In the genomic region with DNA sequence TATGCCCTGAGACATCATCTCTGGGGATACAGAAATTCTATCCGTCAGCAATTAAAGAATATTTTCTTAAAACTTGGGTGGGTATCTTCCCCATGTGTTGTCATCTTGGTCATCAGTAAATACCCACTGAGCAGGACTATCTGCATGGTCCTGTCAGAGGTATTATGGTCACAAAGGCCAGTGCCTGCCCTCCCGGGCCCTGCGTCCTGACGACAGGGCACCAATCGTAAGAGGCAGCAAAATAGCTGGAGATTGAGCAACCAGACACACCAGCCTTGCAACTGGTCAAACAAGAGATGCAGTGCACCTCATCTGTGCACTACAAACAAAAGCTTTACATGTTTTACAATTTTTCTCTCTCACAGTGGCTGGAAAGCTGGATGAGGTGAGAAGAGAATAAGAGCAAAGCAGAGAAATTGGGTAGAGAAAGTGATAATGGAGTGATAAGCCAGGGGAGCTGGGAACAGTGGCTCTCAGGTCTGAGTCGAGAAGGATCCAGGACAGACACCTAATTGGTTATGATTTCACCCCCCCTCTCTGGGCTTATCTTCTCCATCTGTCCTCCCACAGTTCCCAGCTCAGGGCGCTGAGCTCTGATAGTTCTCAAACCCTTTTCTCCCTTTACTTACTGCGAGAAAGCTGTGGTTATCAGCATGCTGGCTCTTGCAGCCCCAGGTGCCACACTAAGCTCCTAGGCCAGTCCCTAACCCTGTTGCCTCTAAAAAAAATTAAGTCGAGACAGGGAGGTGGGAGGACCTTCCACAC, we compare ENCODE assay signal across 1 cellular context.
TF ChIP-seq lines count a peak whose summit lies in the region.

No MANE protein-coding gene starts in this region.

TF ChIP-seq in GM23338, 12 proteins besides CTCF, POLR2A, EP300 and RAD21 (continued from another document):
- TF ChIP-seq, protein P1, sequence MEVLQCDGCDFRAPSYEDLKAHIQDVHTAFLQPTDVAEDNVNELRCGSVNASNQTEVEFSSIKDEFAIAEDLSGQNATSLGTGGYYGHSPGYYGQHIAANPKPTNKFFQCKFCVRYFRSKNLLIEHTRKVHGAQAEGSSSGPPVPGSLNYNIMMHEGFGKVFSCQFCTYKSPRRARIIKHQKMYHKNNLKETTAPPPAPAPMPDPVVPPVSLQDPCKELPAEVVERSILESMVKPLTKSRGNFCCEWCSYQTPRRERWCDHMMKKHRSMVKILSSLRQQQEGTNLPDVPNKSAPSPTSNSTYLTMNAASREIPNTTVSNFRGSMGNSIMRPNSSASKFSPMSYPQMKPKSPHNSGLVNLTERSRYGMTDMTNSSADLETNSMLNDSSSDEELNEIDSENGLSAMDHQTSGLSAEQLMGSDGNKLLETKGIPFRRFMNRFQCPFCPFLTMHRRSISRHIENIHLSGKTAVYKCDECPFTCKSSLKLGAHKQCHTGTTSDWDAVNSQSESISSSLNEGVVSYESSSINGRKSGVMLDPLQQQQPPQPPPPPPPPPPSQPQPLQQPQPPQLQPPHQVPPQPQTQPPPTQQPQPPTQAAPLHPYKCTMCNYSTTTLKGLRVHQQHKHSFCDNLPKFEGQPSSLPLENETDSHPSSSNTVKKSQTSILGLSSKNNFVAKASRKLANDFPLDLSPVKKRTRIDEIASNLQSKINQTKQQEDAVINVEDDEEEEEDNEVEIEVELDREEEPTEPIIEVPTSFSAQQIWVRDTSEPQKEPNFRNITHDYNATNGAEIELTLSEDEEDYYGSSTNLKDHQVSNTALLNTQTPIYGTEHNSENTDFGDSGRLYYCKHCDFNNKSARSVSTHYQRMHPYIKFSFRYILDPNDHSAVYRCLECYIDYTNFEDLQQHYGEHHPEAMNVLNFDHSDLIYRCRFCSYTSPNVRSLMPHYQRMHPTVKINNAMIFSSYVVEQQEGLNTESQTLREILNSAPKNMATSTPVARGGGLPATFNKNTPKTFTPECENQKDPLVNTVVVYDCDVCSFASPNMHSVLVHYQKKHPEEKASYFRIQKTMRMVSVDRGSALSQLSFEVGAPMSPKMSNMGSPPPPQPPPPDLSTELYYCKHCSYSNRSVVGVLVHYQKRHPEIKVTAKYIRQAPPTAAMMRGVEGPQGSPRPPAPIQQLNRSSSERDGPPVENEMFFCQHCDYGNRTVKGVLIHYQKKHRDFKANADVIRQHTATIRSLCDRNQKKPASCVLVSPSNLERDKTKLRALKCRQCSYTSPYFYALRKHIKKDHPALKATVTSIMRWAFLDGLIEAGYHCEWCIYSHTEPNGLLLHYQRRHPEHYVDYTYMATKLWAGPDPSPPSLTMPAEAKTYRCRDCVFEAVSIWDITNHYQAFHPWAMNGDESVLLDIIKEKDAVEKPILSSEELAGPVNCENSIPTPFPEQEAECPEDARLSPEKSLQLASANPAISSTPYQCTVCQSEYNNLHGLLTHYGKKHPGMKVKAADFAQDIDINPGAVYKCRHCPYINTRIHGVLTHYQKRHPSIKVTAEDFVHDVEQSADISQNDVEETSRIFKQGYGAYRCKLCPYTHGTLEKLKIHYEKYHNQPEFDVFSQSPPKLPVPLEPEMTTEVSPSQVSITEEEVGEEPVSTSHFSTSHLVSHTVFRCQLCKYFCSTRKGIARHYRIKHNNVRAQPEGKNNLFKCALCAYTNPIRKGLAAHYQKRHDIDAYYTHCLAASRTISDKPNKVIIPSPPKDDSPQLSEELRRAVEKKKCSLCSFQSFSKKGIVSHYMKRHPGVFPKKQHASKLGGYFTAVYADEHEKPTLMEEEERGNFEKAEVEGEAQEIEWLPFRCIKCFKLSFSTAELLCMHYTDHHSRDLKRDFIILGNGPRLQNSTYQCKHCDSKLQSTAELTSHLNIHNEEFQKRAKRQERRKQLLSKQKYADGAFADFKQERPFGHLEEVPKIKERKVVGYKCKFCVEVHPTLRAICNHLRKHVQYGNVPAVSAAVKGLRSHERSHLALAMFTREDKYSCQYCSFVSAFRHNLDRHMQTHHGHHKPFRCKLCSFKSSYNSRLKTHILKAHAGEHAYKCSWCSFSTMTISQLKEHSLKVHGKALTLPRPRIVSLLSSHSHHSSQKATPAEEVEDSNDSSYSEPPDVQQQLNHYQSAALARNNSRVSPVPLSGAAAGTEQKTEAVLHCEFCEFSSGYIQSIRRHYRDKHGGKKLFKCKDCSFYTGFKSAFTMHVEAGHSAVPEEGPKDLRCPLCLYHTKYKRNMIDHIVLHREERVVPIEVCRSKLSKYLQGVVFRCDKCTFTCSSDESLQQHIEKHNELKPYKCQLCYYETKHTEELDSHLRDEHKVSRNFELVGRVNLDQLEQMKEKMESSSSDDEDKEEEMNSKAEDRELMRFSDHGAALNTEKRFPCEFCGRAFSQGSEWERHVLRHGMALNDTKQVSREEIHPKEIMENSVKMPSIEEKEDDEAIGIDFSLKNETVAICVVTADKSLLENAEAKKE (CRISPR knock-in tag; IDR thresholded peaks at IDR 0.05): no peak
- TF ChIP-seq ZNF114 (CRISPR knock-in tag; IDR thresholded peaks at IDR 0.05): no peak
- TF ChIP-seq EZH2 (IDR thresholded peaks at IDR 0.05; ENCODE audit: low read depth, unreplicated experiment): no peak
- no peak for TF ChIP-seq ZNF331 (CRISPR knock-in tag; IDR thresholded peaks at IDR 0.05; ENCODE audit: low read depth)
- TF ChIP-seq CREB1 (CRISPR knock-in tag; IDR thresholded peaks at IDR 0.05; ENCODE audit: low read depth): no peak
- TF ChIP-seq REST (IDR thresholded peaks at IDR 0.05; ENCODE audit: unreplicated experiment): no peak
- no peak for TF ChIP-seq STAT1 (IDR thresholded peaks at IDR 0.05; ENCODE audit: unreplicated experiment)
